Comparison of ENCODE assay signal across 8 cellular contexts in the genomic region with DNA sequence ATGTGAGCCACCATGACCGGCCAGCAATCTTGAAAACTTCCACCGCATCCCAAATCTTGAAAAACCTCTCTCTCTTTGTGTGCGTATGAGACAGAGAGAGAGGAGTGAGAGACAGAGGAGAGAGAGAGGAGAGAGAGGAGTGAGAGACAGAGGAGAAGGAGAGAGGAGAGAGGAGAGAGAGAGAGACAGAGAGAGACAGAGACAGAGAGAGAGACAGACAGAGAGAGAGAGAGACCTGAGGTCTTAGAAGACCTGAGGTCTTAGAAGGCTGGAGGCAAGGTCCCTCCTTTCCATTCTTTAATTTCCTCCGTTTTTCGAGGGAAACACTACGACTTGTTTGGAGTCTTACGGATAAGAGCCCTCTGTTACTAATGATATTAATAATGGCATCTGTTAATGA. TPM values are rescaled to one million over a fixed set of nuclear protein-coding genes. Genes with fewer than 3 reads are reported as not detected.
DNase-seq lines count a peak whose midpoint lies in the region; ATAC-seq, FAIRE-seq and TF ChIP-seq lines count a peak whose summit lies in the region.
"Had no signal": no experiment of that assay in that cellular context is flagged by ENCODE, and none has a peak within 500 bp of the region (broad histone marks: within the 10 kb centered on the region; RNA-seq: fewer than 3 reads in every experiment).

No MANE protein-coding gene starts in this region.

- CTCF ChIA-PET in activated B cell treated with CpG ODN at 0.5 μM for 24 hours (lab: Charles Lee) = interaction anchor here (0.7 to 2.4 kb wide), 9 partner anchors 11 to 584 kb away, joined by 3 to 6 read pairs (median 4); partner anchors contain the start of gene RAF1

- TF ChIP-seq POLR2A in H54 (IDR thresholded peaks at IDR 0.05; ENCODE audit: low read depth, low read length) = no peak

- H3K27me3 Mint-ChIP-seq in activated B cell treated with CpG ODN at 0.5 μM for 24 hours = peaks cover 3% of the 10 kb centered on the region
- peaks cover 8% of the 10 kb centered on the region for H3K27me3 Mint-ChIP-seq in stimulated activated naive CD8-positive, alpha-beta T cell treated with anti-CD3 and anti-CD28 coated beads, Interleukin-15, amount 100 ng/mL, for 72 hours

- POLR2A ChIA-PET in activated B cell treated with CpG ODN at 0.5 μM for 24 hours (lab: Charles Lee) = interaction anchor here (0.6 to 0.7 kb wide), 2 partner anchors 101 to 235 kb away, joined by 3 read pairs; partner anchors contain the start of gene TSEN2

- peak overlapping the region; percentile 69 for H3K27ac Mint-ChIP-seq in activated B cell treated with CpG ODN at 0.5 μM for 24 hours
- H3K27ac Mint-ChIP-seq in stimulated activated naive CD8-positive, alpha-beta T cell treated with anti-CD3 and anti-CD28 coated beads, Interleukin-15, amount 100 ng/mL, for 72 hours = peak overlapping the region in 1 of 2 donors; percentile 82

- DNase-seq in HFF-Myc (ENCODE audit: extremely low read depth, low read depth) (no peak), activated B cell treated with CpG ODN at 0.5 μM for 24 hours (no peak), left ventricle myocardium superior (no peak), H54 (ENCODE audit: insufficient read length, low spot score) (no peak), putamen (ENCODE audit: low spot score) (no peak)
- DNase-seq in stimulated activated naive CD8-positive, alpha-beta T cell treated with anti-CD3 and anti-CD28 coated beads, Interleukin-15, amount 100 ng/mL, for 72 hours = no peak
- no peak for DNase-seq in stimulated activated CD4-positive, alpha-beta T cell treated with anti-CD3 and anti-CD28 coated beads, Interleukin-1b, Interleukin-23, amount 100 ng/mL, for 48 hours

- no peak for FAIRE-seq in H54 (lab: Jason Lieb, UNC)

- no peaks in the 10 kb centered on the region for H3K9me3 Mint-ChIP-seq in activated B cell treated with CpG ODN at 0.5 μM for 24 hours
- H3K9me3 Mint-ChIP-seq in stimulated activated naive CD8-positive, alpha-beta T cell treated with anti-CD3 and anti-CD28 coated beads, Interleukin-15, amount 100 ng/mL, for 72 hours = no peaks in the 10 kb centered on the region

- ATAC-seq in activated B cell treated with CpG ODN at 0.5 μM for 24 hours (ENCODE audit: low read depth) (no peak), left ventricle myocardium superior (peak; percentile 27)
- ATAC-seq in stimulated activated naive CD8-positive, alpha-beta T cell treated with anti-CD3 and anti-CD28 coated beads, Interleukin-15, amount 100 ng/mL, for 72 hours = peak; percentile 31

- peaks cover 7% of the 10 kb centered on the region for H3K4me1 Mint-ChIP-seq in activated B cell treated with CpG ODN at 0.5 μM for 24 hours
- peaks cover 11% of the 10 kb centered on the region for H3K4me1 Mint-ChIP-seq in stimulated activated naive CD8-positive, alpha-beta T cell treated with anti-CD3 and anti-CD28 coated beads, Interleukin-15, amount 100 ng/mL, for 72 hours

- TF ChIP-seq CTCF in HFF-Myc (IDR thresholded peaks at IDR 0.05; ENCODE audit: low read depth, low read length, missing control alignments) (no peak), activated B cell treated with CpG ODN at 0.5 μM for 24 hours (IDR thresholded peaks at IDR 0.05) (no peak)

- H3K4me3 Mint-ChIP-seq in activated B cell treated with CpG ODN at 0.5 μM for 24 hours = peak overlapping the region; percentile 74
- H3K4me3 Mint-ChIP-seq in stimulated activated naive CD8-positive, alpha-beta T cell treated with anti-CD3 and anti-CD28 coated beads, Interleukin-15, amount 100 ng/mL, for 72 hours = peak overlapping the region; percentile 72 to 82

- peak overlapping the region; percentile 24 for H3K4me3 ChIP-seq in HFF-Myc (replicated peaks; ENCODE audit: low read depth, low read length)
- H3K4me3 ChIP-seq: left lung had no signal

- H3K36me3 Mint-ChIP-seq in activated B cell treated with CpG ODN at 0.5 μM for 24 hours (ENCODE audit: low read depth) = no peaks in the 10 kb centered on the region

- intact Hi-C loops in activated B cell treated with CpG ODN at 0.5 μM for 24 hours (cut with micrococcal nuclease) = no loop called here
- intact Hi-C loops in left ventricle myocardium superior (cut with micrococcal nuclease) = no loop called here

RNA-seq across cellular contexts. Expression of gene TMEM40, which starts 39.5 kb away (rescaled TPM):
- not detected in 2 replicates for total RNA-seq in activated B cell treated with CpG ODN at 0.5 μM for 24 hours
- 2.8 TPM for total RNA-seq in left ventricle myocardium superior

RNA-seq across cellular contexts. Expression of gene RAF1, which starts 55.6 kb away (rescaled TPM):
- total RNA-seq in activated B cell treated with CpG ODN at 0.5 μM for 24 hours (89.9 and 103 TPM in 2 replicates), left ventricle myocardium superior (153 TPM)
